In the genomic region with DNA sequence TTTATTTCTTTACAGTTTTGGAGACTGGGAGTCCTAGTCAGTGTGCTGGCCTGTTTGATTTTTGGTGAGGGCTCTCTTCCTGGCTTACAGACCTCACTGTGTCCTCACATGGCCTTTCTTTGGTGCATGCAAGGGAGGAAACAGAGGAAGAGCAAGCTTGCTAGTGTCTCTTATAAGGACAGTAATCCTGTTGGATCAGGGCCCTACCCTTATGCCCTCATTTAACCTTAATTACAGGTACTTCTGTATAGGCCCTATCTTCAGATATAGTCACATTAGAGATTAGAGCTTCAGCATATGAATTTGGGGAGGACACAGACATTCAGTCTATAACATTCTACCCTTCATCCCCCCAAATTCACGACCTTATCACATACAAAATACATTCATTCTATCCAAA, we compare ENCODE assay signal across 1 cellular context.
TF ChIP-seq lines count a peak whose summit lies in the region.

No MANE protein-coding gene starts in this region.

TF ChIP-seq in IMR-90, 13 proteins besides CTCF, POLR2A, EP300 and RAD21:
- TF ChIP-seq CHD1 (IDR thresholded peaks at IDR 0.05; ENCODE audit: low read depth, low read length) (no peak), BHLHE40 (IDR thresholded peaks at IDR 0.05; ENCODE audit: low read depth, low read length) (no peak), NFE2L2 (IDR thresholded peaks at IDR 0.05; ENCODE audit: low read depth, low read length) (no peak), FOS (IDR thresholded peaks at IDR 0.05; ENCODE audit: low read depth, low read length) (no peak), MXI1 (IDR thresholded peaks at IDR 0.05; ENCODE audit: borderline replicate concordance, low read depth, low read length) (no peak), MAFK (IDR thresholded peaks at IDR 0.05; ENCODE audit: low read depth, low read length) (no peak), RCOR1 (IDR thresholded peaks at IDR 0.05; ENCODE audit: insufficient replicate concordance, low read length) (no peak), SMC3 (IDR thresholded peaks at IDR 0.05; ENCODE audit: low read depth, low read length) (no peak), CEBPB (IDR thresholded peaks at IDR 0.05; ENCODE audit: low read depth, low read length) (no peak), RFX5 (IDR thresholded peaks at IDR 0.05; ENCODE audit: low read depth, low read length) (no peak), MAZ (IDR thresholded peaks at IDR 0.05; ENCODE audit: borderline replicate concordance, low read depth, low read length) (no peak)
- TF ChIP-seq, protein P1, sequence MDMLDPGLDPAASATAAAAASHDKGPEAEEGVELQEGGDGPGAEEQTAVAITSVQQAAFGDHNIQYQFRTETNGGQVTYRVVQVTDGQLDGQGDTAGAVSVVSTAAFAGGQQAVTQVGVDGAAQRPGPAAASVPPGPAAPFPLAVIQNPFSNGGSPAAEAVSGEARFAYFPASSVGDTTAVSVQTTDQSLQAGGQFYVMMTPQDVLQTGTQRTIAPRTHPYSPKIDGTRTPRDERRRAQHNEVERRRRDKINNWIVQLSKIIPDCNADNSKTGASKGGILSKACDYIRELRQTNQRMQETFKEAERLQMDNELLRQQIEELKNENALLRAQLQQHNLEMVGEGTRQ (IDR thresholded peaks at IDR 0.05; ENCODE audit: low read depth, low read length) = no peak
- TF ChIP-seq, protein P2, sequence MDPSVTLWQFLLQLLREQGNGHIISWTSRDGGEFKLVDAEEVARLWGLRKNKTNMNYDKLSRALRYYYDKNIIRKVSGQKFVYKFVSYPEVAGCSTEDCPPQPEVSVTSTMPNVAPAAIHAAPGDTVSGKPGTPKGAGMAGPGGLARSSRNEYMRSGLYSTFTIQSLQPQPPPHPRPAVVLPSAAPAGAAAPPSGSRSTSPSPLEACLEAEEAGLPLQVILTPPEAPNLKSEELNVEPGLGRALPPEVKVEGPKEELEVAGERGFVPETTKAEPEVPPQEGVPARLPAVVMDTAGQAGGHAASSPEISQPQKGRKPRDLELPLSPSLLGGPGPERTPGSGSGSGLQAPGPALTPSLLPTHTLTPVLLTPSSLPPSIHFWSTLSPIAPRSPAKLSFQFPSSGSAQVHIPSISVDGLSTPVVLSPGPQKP (IDR thresholded peaks at IDR 0.05; ENCODE audit: borderline replicate concordance, low read depth, low read length) = no peak
